12 cellular contexts compared by ENCODE assay signal in genomic region chr10:72563327-72563932, GRCh38.
DNase-seq lines count a peak whose midpoint lies in the region; ATAC-seq, FAIRE-seq and TF ChIP-seq lines count a peak whose summit lies in the region.
"Had no signal": no experiment of that assay in that cellular context is flagged by ENCODE, and none has a peak within 500 bp of the region (broad histone marks: within the 10 kb centered on the region; RNA-seq: fewer than 3 reads in every experiment).

No MANE protein-coding gene starts in this region.

- no peak for TF ChIP-seq POLR2A in H54 (IDR thresholded peaks at IDR 0.05; ENCODE audit: low read depth, low read length)

- no peak overlapping the region for H3K4me2 ChIP-seq in hepatocyte

- intact Hi-C loops in head of caudate nucleus (cut with DNase I) = no loop called here
- intact Hi-C loops in left ventricle myocardium superior (cut with micrococcal nuclease) = no loop called here
- intact Hi-C loops in pancreas (cut with DNase I) = no loop called here

- H3K4me3 Mint-ChIP-seq in naive B cell = peak overlapping the region; percentile 2 to 81 (median 63)

- no peaks in the 10 kb centered on the region for H3K79me2 ChIP-seq in hepatocyte

- TF ChIP-seq CTCF in pancreas (IDR thresholded peaks at IDR 0.05) (no peak), hepatocyte (IDR thresholded peaks at IDR 0.05; ENCODE audit: poor library complexity) (no peak)

- H3K36me3 ChIP-seq in pancreas (peaks cover 0 to 12% (median 0%) of the 10 kb centered on the region in 3 donors), hepatocyte (replicated peaks; ENCODE audit: insufficient read depth, low read depth) (no peaks in the 10 kb centered on the region)
- H3K36me3 ChIP-seq: breast epithelium had no signal

- H3K27me3 Mint-ChIP-seq in naive B cell = no peaks in the 10 kb centered on the region

- H4K20me1 ChIP-seq in hepatocyte (ENCODE audit: insufficient read depth, poor library complexity, severe bottlenecking) = no peaks in the 10 kb centered on the region

- peak overlapping the region; percentile 88 to 97 (median 91) for H3K27ac Mint-ChIP-seq in naive B cell

- WGBS in pancreas, 2 donors = 79 to 86% methylated on average over 6 of the region's 6 CpGs
- 92% methylated on average over 6 of the region's 6 CpGs for WGBS in hepatocyte (ENCODE audit: low lambda C conversion rate, missing lambda C conversion rate)

- H3K27me3 ChIP-seq in pancreas = no peaks in the 10 kb centered on the region
- H3K27me3 ChIP-seq in hepatocyte = no peaks in the 10 kb centered on the region
- H3K27me3 ChIP-seq: breast epithelium, suprapubic skin had no signal

- no peaks in the 10 kb centered on the region for H3K9me3 ChIP-seq in pancreas
- H3K9me3 ChIP-seq in hepatocyte (ENCODE audit: low read depth) = no peaks in the 10 kb centered on the region
- H3K9me3 ChIP-seq: breast epithelium, suprapubic skin had no signal

- H3K9me3 Mint-ChIP-seq in naive B cell = no peaks in the 10 kb centered on the region

- H2AFZ ChIP-seq in hepatocyte = no peak overlapping the region

- DNase-seq in H54 (ENCODE audit: insufficient read length, low spot score) (no peak), NOMO-1 (lab: John Stamatoyannopoulos, UW; ENCODE audit: unreplicated experiment in 2 of 2) (peak; percentile 56 to 89), naive B cell (peak; percentile 64), head of caudate nucleus (no peak), left ventricle myocardium superior (no peak), pancreas (no peak), hepatocyte (ENCODE audit: low spot score) (no peak)
- DNase-seq: Karpas-422 had no signal

- H3K36me3 Mint-ChIP-seq in naive B cell = peaks cover 10% of the 10 kb centered on the region in 2 donors

- H3K27ac ChIP-seq in pancreas (no peak overlapping the region), hepatocyte (no peak overlapping the region)
- H3K27ac ChIP-seq: breast epithelium, SK-N-MC, suprapubic skin had no signal

- H3K4me1 ChIP-seq in pancreas (no peaks in the 10 kb centered on the region), hepatocyte (ENCODE audit: insufficient read depth) (no peaks in the 10 kb centered on the region)
- H3K4me1 ChIP-seq: breast epithelium, suprapubic skin had no signal

- H3K4me3 ChIP-seq in pancreas (no peak overlapping the region), hepatocyte (no peak overlapping the region)
- H3K4me3 ChIP-seq: breast epithelium, SK-N-MC, suprapubic skin had no signal

- FAIRE-seq in H54 (lab: Jason Lieb, UNC) (peak; percentile 20), pancreas (lab: Jason Lieb, UNC) (no peak)

- H3K4me1 Mint-ChIP-seq in naive B cell = peaks cover 26 to 35% (median 34%) of the 10 kb centered on the region in 3 donors

- ATAC-seq in GM18909 (IDR thresholded peaks at IDR 0.05; ENCODE audit: poor library complexity, unreplicated experiment) (peak; percentile 76), naive B cell (ENCODE audit: low read depth in 2 of 2) (peak; percentile 84 to 87), left ventricle myocardium superior (no peak), pancreas (no peak)

- H3K9me2 ChIP-seq in hepatocyte (replicated peaks; ENCODE audit: insufficient read depth) = no peaks in the 10 kb centered on the region

Comparison
In these comparisons a context has a peak if more than half of its experiments do, and no peak if none do; other contexts are left out.
1. ATAC-seq: peak in GM18909 (single experiment) and naive B cell (2 of 2); none in left ventricle myocardium superior (single experiment) and pancreas (0 of 4).
2. DNase-seq: peak in NOMO-1 (2 of 2) and naive B cell (single experiment); none in H54 (single experiment), head of caudate nucleus (0 of 42), left ventricle myocardium superior (single experiment), pancreas (0 of 6) and hepatocyte (single experiment).